ENCODE assay signal across 8 cellular contexts in genomic region chr21:43717967-43718871, GRCh38. TPM values are rescaled to one million over a fixed set of nuclear protein-coding genes. Genes with fewer than 3 reads are reported as not detected.
DNase-seq lines count a peak whose midpoint lies in the region; ATAC-seq and TF ChIP-seq lines count a peak whose summit lies in the region.

No MANE protein-coding gene starts in this region.

- H3K9me3 Mint-ChIP-seq in activated CD8-positive, alpha-beta T cell treated with anti-CD3 and anti-CD28 coated beads, Interleukin-2, amount 10 ng/mL, durations not matched to agents 7 days and 5 days (ENCODE audit: insufficient read depth): no peaks in the 10 kb centered on the region

- ATAC-seq in HCT116 (no peak), right cardiac atrium (peak; percentile 1 to 23), GM21447 (IDR thresholded peaks at IDR 0.05; ENCODE audit: unreplicated experiment) (no peak), GM18498 (IDR thresholded peaks at IDR 0.05; ENCODE audit: unreplicated experiment) (no peak), HG02763 (IDR thresholded peaks at IDR 0.05; ENCODE audit: unreplicated experiment) (no peak)
- no peak for ATAC-seq in activated CD8-positive, alpha-beta T cell treated with anti-CD3 and anti-CD28 coated beads, Interleukin-2, amount 10 ng/mL, durations not matched to agents 7 days and 5 days

- no peak for TF ChIP-seq RAD21 in HCT116 (IDR thresholded peaks at IDR 0.05; ENCODE audit: low read depth)

- peak overlapping the region; percentile 99 for H3K4me2 ChIP-seq in HCT116 (ENCODE audit: low read length)

- 25% methylated on average over 70 of the region's 70 CpGs for WGBS in right cardiac atrium

- H3K9me2 ChIP-seq in HCT116 (ENCODE audit: insufficient read depth): no peaks in the 10 kb centered on the region

- CTCF ChIA-PET in HCT116 (lab: Charles Lee): interaction anchor here (1.0 kb wide), 1 partner anchor 10 kb away, joined by 3 read pairs; no protein-coding TSS in a partner anchor
- CTCF ChIA-PET in activated CD8-positive, alpha-beta T cell treated with anti-CD3 and anti-CD28 coated beads, Interleukin-2, amount 10 ng/mL, durations not matched to agents 7 days and 5 days (lab: Charles Lee): no interaction called here

- H3K36me3 ChIP-seq in HCT116 (ENCODE audit: control insufficient read depth in 1 of 2, insufficient read depth in 2 of 2, low read length in 2 of 2): peaks cover 0 to 12% of the 10 kb centered on the region in 2 experiments; a peak in 1 of 4 replicates

- peak overlapping the region; percentile 79 for H3K4me3 Mint-ChIP-seq in activated CD8-positive, alpha-beta T cell treated with anti-CD3 and anti-CD28 coated beads, Interleukin-2, amount 10 ng/mL, durations not matched to agents 7 days and 5 days

- H3K79me2 ChIP-seq in HCT116 (ENCODE audit: insufficient read depth, low read length): peaks cover 39% of the 10 kb centered on the region

- H3K4me3 ChIP-seq in HCT116 (replicated peaks in 1 of 2; ENCODE audit: low read depth in 1 of 2, low read length in 2 of 2) (peak overlapping the region; percentile 96 to 99), right cardiac atrium (ENCODE audit: low read length) (peak overlapping the region; percentile 55), skin epidermis (peak overlapping the region; percentile 82 to 99 (median 93))

- TF ChIP-seq POLR2A in HCT116 (IDR thresholded peaks at IDR 0.05; ENCODE audit: borderline replicate concordance, extremely low read depth, insufficient read depth, insufficient read length): no peak

- H3K4me1 Mint-ChIP-seq in activated CD8-positive, alpha-beta T cell treated with anti-CD3 and anti-CD28 coated beads, Interleukin-2, amount 10 ng/mL, durations not matched to agents 7 days and 5 days (ENCODE audit: low read depth): peaks cover 33% of the 10 kb centered on the region

- H3K9ac ChIP-seq in HCT116 (ENCODE audit: low read length): peak overlapping the region; percentile 99

- DNase-seq in HCT116 (ENCODE audit: low read depth, low spot score) (no peak), right cardiac atrium (peak in 2 of 3 donors; percentile 74 to 78)
- DNase-seq in activated CD8-positive, alpha-beta T cell treated with anti-CD3 and anti-CD28 coated beads, Interleukin-2, amount 10 ng/mL, durations not matched to agents 7 days and 5 days: no peak
- no peak for DNase-seq in activated CD4-positive, CD25-positive, alpha-beta regulatory T cell (lab: John Stamatoyannopoulos, UW)

- intact Hi-C loops in HCT116 (cut with micrococcal nuclease) (no loop called here), right cardiac atrium (cut with DNase I) (loop anchor here in 1 of 4 donors (10.0 kb wide), 1 partner anchor 53 kb away; no protein-coding TSS in a partner anchor)

- no peaks in the 10 kb centered on the region for H3K9me3 ChIP-seq in HCT116 (ENCODE audit: control insufficient read depth in 1 of 2, insufficient read depth in 1 of 2, low read depth in 1 of 2, low read length in 2 of 2)
- H3K9me3 ChIP-seq in right cardiac atrium (ENCODE audit: control insufficient read depth, low read length): no peaks in the 10 kb centered on the region

- peaks cover 19% of the 10 kb centered on the region for H3K27me3 Mint-ChIP-seq in activated CD8-positive, alpha-beta T cell treated with anti-CD3 and anti-CD28 coated beads, Interleukin-2, amount 10 ng/mL, durations not matched to agents 7 days and 5 days (ENCODE audit: low read depth)

- RAD21 ChIA-PET in HCT116 (lab: Charles Lee; ENCODE audit: low non-redundant PET in 1 of 2, low total read pairs in 2 of 2, uncharacterized antibody in 2 of 2, unreplicated experiment in 2 of 2): no interaction called here

- H3K36me3 Mint-ChIP-seq in activated CD8-positive, alpha-beta T cell treated with anti-CD3 and anti-CD28 coated beads, Interleukin-2, amount 10 ng/mL, durations not matched to agents 7 days and 5 days (ENCODE audit: low read depth): peaks cover 14% of the 10 kb centered on the region

- no peak for TF ChIP-seq CTCF in HCT116 (IDR thresholded peaks at IDR 0.05 in 2 of 3, conservative IDR thresholded peaks at IDR 0.05 in 1 of 3; ENCODE audit: borderline replicate concordance in 1 of 3, insufficient read depth in 1 of 3, low read depth in 2 of 3, low read length in 2 of 3)

- peak overlapping the region; percentile 72 for H3K27ac Mint-ChIP-seq in activated CD8-positive, alpha-beta T cell treated with anti-CD3 and anti-CD28 coated beads, Interleukin-2, amount 10 ng/mL, durations not matched to agents 7 days and 5 days

- H3K27ac ChIP-seq in HCT116 (ENCODE audit: low read depth, low read length): peak overlapping the region; percentile 72; the same call in 1 of the 2 replicates
- no peak overlapping the region for H3K27ac ChIP-seq in right cardiac atrium (ENCODE audit: low read length)
- peak overlapping the region in 20 of 21 experiments; percentile 39 to 97 (median 90) for H3K27ac ChIP-seq in skin epidermis

- H2AFZ ChIP-seq in HCT116 (ENCODE audit: low read depth, low read length, poor library complexity, severe bottlenecking): no peak overlapping the region

- POLR2A ChIA-PET in HCT116 (lab: Charles Lee): no interaction called here
- POLR2A ChIA-PET in activated CD8-positive, alpha-beta T cell treated with anti-CD3 and anti-CD28 coated beads, Interleukin-2, amount 10 ng/mL, durations not matched to agents 7 days and 5 days (lab: Charles Lee): interaction anchor here (1.2 kb wide), 1 partner anchor 11 kb away, joined by 4 read pairs; no protein-coding TSS in a partner anchor

- H3K4me1 ChIP-seq in HCT116 (ENCODE audit: control insufficient read depth in 1 of 2, insufficient read depth in 2 of 2, low read length in 2 of 2) (peaks cover 22 to 53% of the 10 kb centered on the region in 2 experiments), right cardiac atrium (ENCODE audit: control insufficient read depth, insufficient read depth, low read length) (peaks cover 14% of the 10 kb centered on the region)

- H3K27me3 ChIP-seq in HCT116 (ENCODE audit: insufficient read depth, low read length): no peaks in the 10 kb centered on the region
- H3K27me3 ChIP-seq in right cardiac atrium (ENCODE audit: control insufficient read depth, insufficient read depth): no peaks in the 10 kb centered on the region

- TSS peak; percentile 60 for BruUV-seq in HCT116 (replicated peaks; lab: Mats Ljungman, UMichigan)

- peaks cover 5% of the 10 kb centered on the region; the same call in 1 of the 2 replicates for H4K20me1 ChIP-seq in HCT116 (ENCODE audit: insufficient read depth)

TF ChIP-seq in HCT116, 20 proteins besides CTCF, POLR2A, EP300 and RAD21:
- TF ChIP-seq JUND (IDR thresholded peaks at IDR 0.05) (no peak), ELF1 (IDR thresholded peaks at IDR 0.05; ENCODE audit: borderline replicate concordance, low read depth) (no peak)

RNA-seq across cellular contexts. Expression of gene PDXK, which starts 0.7 kb away (rescaled TPM):
- total RNA-seq in HCT116 (2021; ENCODE audit: unreplicated experiment) (127 TPM), right cardiac atrium (100 to 1,000 TPM in 1 of 4 donors, 10 to 100 TPM in 3; 74.9 to 102 (median 83.5) TPM)
- polyA plus RNA-seq in HCT116 (2012): 133 and 151 TPM in 2 replicates
- 100 to 1,000 TPM in 1 of 2 experiments, 10 to 100 TPM in 1; 94.5 to 100 TPM for total RNA-seq in activated CD8-positive, alpha-beta T cell treated with anti-CD3 and anti-CD28 coated beads, Interleukin-2, amount 10 ng/mL, durations not matched to agents 7 days and 5 days
- polyA plus RNA-seq in right cardiac atrium: 53.3 TPM

RNA-seq across cellular contexts. Expression of gene CSTB, which starts 57.9 kb away (rescaled TPM):
- total RNA-seq in HCT116 (2021; ENCODE audit: unreplicated experiment) (57.5 TPM), right cardiac atrium (10 to 100 TPM; 28.6 to 36.2 (median 31.8) TPM)
- 114 and 120 TPM in 2 replicates for polyA plus RNA-seq in HCT116 (2012)
- total RNA-seq in activated CD8-positive, alpha-beta T cell treated with anti-CD3 and anti-CD28 coated beads, Interleukin-2, amount 10 ng/mL, durations not matched to agents 7 days and 5 days: 10 to 100 TPM; 50.2 to 54.4 TPM
- polyA plus RNA-seq in right cardiac atrium: 57.5 TPM

RNA-seq across cellular contexts. Expression of gene RRP1B, which starts 58.9 kb away (rescaled TPM):
- total RNA-seq in HCT116 (2021; ENCODE audit: unreplicated experiment): 55.9 TPM
- 17.9 and 21.4 TPM in 2 replicates for polyA plus RNA-seq in HCT116 (2012)
- total RNA-seq in activated CD8-positive, alpha-beta T cell treated with anti-CD3 and anti-CD28 coated beads, Interleukin-2, amount 10 ng/mL, durations not matched to agents 7 days and 5 days: 10 to 100 TPM; 57.5 to 58.3 TPM
- total RNA-seq in right cardiac atrium: 10 to 100 TPM; 10.5 to 12.5 (median 11.5) TPM
- polyA plus RNA-seq in right cardiac atrium: 4.7 TPM

RNA-seq across cellular contexts. Expression of gene HSF2BP, which starts 58.9 kb away (rescaled TPM):
- total RNA-seq in HCT116 (2021; ENCODE audit: unreplicated experiment) (0.59 TPM), right cardiac atrium (under 1 TPM; 0.21 to 0.42 (median 0.38) TPM)
- 0.47 and 0.56 TPM in 2 replicates for polyA plus RNA-seq in HCT116 (2012)
- total RNA-seq in activated CD8-positive, alpha-beta T cell treated with anti-CD3 and anti-CD28 coated beads, Interleukin-2, amount 10 ng/mL, durations not matched to agents 7 days and 5 days: under 1 TPM; 0.18 to 0.24 TPM
- polyA plus RNA-seq in right cardiac atrium: 0.18 TPM

Comparison
In these comparisons a context has a peak if more than half of its experiments do, and no peak if none do; other contexts are left out.
1. ATAC-seq: peak in right cardiac atrium (2 of 2); none in HCT116 (single experiment), activated CD8-positive, alpha-beta T cell treated with anti-CD3 and anti-CD28 coated beads, Interleukin-2, amount 10 ng/mL, durations not matched to agents 7 days and 5 days (single experiment), GM21447 (single experiment), GM18498 (single experiment) and HG02763 (single experiment).
2. DNase-seq: peak in right cardiac atrium (2 of 3); none in HCT116 (single experiment), activated CD8-positive, alpha-beta T cell treated with anti-CD3 and anti-CD28 coated beads, Interleukin-2, amount 10 ng/mL, durations not matched to agents 7 days and 5 days (single experiment) and activated CD4-positive, CD25-positive, alpha-beta regulatory T cell (0 of 4).
3. Peak in every context shown above with its lines, with median percentiles within 50 percentile points of each other: H3K4me3 ChIP-seq.